In genomic region chr2:127175406-127175805, GRCh38 we compare ENCODE assay signal across 11 cellular contexts. TPM values are rescaled to one million over a fixed set of nuclear protein-coding genes. Genes with fewer than 3 reads are reported as not detected.
DNase-seq lines count a peak whose midpoint lies in the region; ATAC-seq and TF ChIP-seq lines count a peak whose summit lies in the region.
"Had no signal": no experiment of that assay in that cellular context is flagged by ENCODE, and none has a peak within 500 bp of the region (broad histone marks: within the 10 kb centered on the region; RNA-seq: fewer than 3 reads in every experiment).

No MANE protein-coding gene starts in this region.

- H4K20me1 ChIP-seq in IMR-90 (ENCODE audit: insufficient read depth, low read length), result no peaks in the 10 kb centered on the region

- H2AFZ ChIP-seq in IMR-90 (replicated peaks; ENCODE audit: low read length, poor library complexity), result peak overlapping the region; percentile 77
- H2AFZ ChIP-seq in mesenchymal stem cell (ENCODE audit: low read depth, low read length), result no peak overlapping the region

- POLR2A ChIA-PET in IMR-90 (lab: Charles Lee; ENCODE audit: unreplicated experiment), result no interaction called here

- H2BK15ac ChIP-seq in IMR-90 (ENCODE audit: low read depth, low read length) (0 out of 3 replicates have a peak overlapping the region, but pooled peaks have one; percentile 81), mesenchymal stem cell (ENCODE audit: low read depth, poor library complexity, severe bottlenecking) (peak overlapping the region; percentile 54)

- no peak overlapping the region for H3K9ac ChIP-seq in IMR-90 (ENCODE audit: low read depth, low read length)
- H3K9ac ChIP-seq in mesenchymal stem cell (ENCODE audit: low read length), result peak overlapping the region; percentile 92

- H3K9me1 ChIP-seq in IMR-90 (ENCODE audit: insufficient read depth, low read length), result peaks cover 11% of the 10 kb centered on the region; the same call in 1 of the 2 replicates

- intact Hi-C loops in IMR-90 (cut with micrococcal nuclease), result loop anchor here (2.0 kb wide), 1 partner anchor 69 kb away; the partner anchor contains the start of gene BIN1

- H4K8ac ChIP-seq in IMR-90 (ENCODE audit: low read depth in 2 of 2, low read length in 2 of 2) (peak overlapping the region in 1 of 2 experiments; percentile 28; a peak in 3 of 4 replicates), mesenchymal stem cell (ENCODE audit: low read length) (no peak overlapping the region)

- no peak for TF ChIP-seq RAD21 in IMR-90 (IDR thresholded peaks at IDR 0.05; ENCODE audit: low read length)

- H2BK20ac ChIP-seq in IMR-90 (ENCODE audit: low read depth, low read length), result peak overlapping the region; percentile 1; the same call in 1 of the 2 replicates

- DNase-seq in IMR-90 (peak; percentile 33), mesenchymal stem cell (peak; percentile 55), stromal cell of bone marrow (ENCODE audit: low read depth) (peak; percentile 38), GDM1 (lab: John Stamatoyannopoulos, UW) (no peak), RPMI8226 (no peak), midbrain (lab: John Stamatoyannopoulos, UW) (no peak)
- DNase-seq in activated CD4-positive, alpha-beta T cell treated with anti-CD3 and anti-CD28 coated beads, Interleukin-2, amount 50 U/mL, for 4 hours, result no peak
- DNase-seq: activated T-cell treated with anti-CD3 and anti-CD28 coated beads, Interleukin-2, amount 50 U/mL, for 72 hours; SHP77 treated with DMSO at 0.1 percent for 48 hours had no signal

- H3K14ac ChIP-seq in IMR-90 (replicated peaks; ENCODE audit: low read depth, low read length) (peak overlapping the region; percentile 58), mesenchymal stem cell (ENCODE audit: low read length in 2 of 2) (peak overlapping the region in 1 of 2 experiments; percentile 18)

- in situ Hi-C loops in IMR-90 (cut with MboI; ENCODE audit: low sequenced_read_pairs), result loop anchor here (10.0 kb wide), 1 partner anchor 111 kb away; no protein-coding TSS in a partner anchor

- H2BK5ac ChIP-seq in IMR-90 (ENCODE audit: low read depth, low read length, poor library complexity, severe bottlenecking), result peak overlapping the region; percentile 12
- H2BK5ac ChIP-seq in mesenchymal stem cell (ENCODE audit: low read depth, low read length, poor library complexity, severe bottlenecking), result no peak overlapping the region

- peak overlapping the region; percentile 75 for H2AK9ac ChIP-seq in IMR-90 (replicated peaks; ENCODE audit: low read depth, low read length, poor library complexity)

- H3K18ac ChIP-seq in IMR-90 (ENCODE audit: low read depth, low read length) (peak overlapping the region; percentile 24; the same call in 1 of the 2 replicates), mesenchymal stem cell (ENCODE audit: low read depth in 1 of 2, low read length in 2 of 2) (peak overlapping the region; percentile 50 to 72)

- H3K4me3 ChIP-seq in IMR-90 (ENCODE audit: insufficient read depth, low read depth, low read length), result no peak overlapping the region
- no peak overlapping the region for H3K4me3 ChIP-seq in esophagus (ENCODE audit: low read depth in 1 of 2, low read length in 2 of 2)
- peak overlapping the region in 1 of 2 experiments; percentile 50 for H3K4me3 ChIP-seq in mesenchymal stem cell (ENCODE audit: insufficient read depth in 1 of 2, low read depth in 1 of 2, low read length in 2 of 2)

- 52% methylated on average over 5 of the region's 7 CpGs; no CpG with 5 or more reads in 1 of the 2 experiments for WGBS in IMR-90 (ENCODE audit: extremely low coverage in 2 of 2, insufficient read length in 1 of 2), 2 experiments
- 29 to 41% methylated on average over 7 of the region's 7 CpGs for WGBS in esophagus, 2 donors
- WGBS in mesenchymal stem cell, result 85% methylated on average over 7 of the region's 7 CpGs

- CTCF ChIA-PET in IMR-90 (lab: Yijun Ruan, JAX), result no interaction called here

- H3K36me3 ChIP-seq in IMR-90 (ENCODE audit: control insufficient read depth, insufficient read depth, low read length), result no peaks in the 10 kb centered on the region
- no peaks in the 10 kb centered on the region for H3K36me3 ChIP-seq in esophagus (ENCODE audit: control insufficient read depth in 2 of 2, insufficient read depth in 2 of 2, low read length in 1 of 2)
- no peaks in the 10 kb centered on the region for H3K36me3 ChIP-seq in mesenchymal stem cell (ENCODE audit: control insufficient read depth in 1 of 2, insufficient read depth in 2 of 2, low read depth in 1 of 2, low read length in 2 of 2)

- dilution Hi-C loops in IMR-90 (cut with HindIII; ENCODE audit: low sequenced_read_pairs, unreplicated experiment), result no loop called here

- H3K27ac ChIP-seq in IMR-90 (ENCODE audit: insufficient read depth, low read length) (peak overlapping the region; percentile 6; the same call in 1 of the 2 replicates), esophagus (ENCODE audit: low read depth in 2 of 2, low read length in 1 of 2) (peak overlapping the region; percentile 38 to 87), mesenchymal stem cell (ENCODE audit: low read length, poor library complexity, severe bottlenecking) (no peak overlapping the region)

- H3K9me3 ChIP-seq in IMR-90 (ENCODE audit: control insufficient read depth, insufficient read depth, low read length) (no peaks in the 10 kb centered on the region), esophagus (ENCODE audit: control insufficient read depth in 2 of 2, insufficient read depth in 1 of 2, low read depth in 1 of 2, low read length in 1 of 2) (peaks cover 0 to 3% of the 10 kb centered on the region in 2 donors), mesenchymal stem cell (ENCODE audit: control insufficient read depth, low read length) (peaks cover 3% of the 10 kb centered on the region)

- H3K56ac ChIP-seq in IMR-90 (ENCODE audit: extremely low read depth, insufficient read depth, low read length), result no peak overlapping the region

- peak overlapping the region in 1 of 2 experiments; percentile 10 for H2BK12ac ChIP-seq in mesenchymal stem cell (ENCODE audit: low read length in 2 of 2)

- peak overlapping the region; percentile 74 for H2BK120ac ChIP-seq in IMR-90 (ENCODE audit: low read depth, low read length)
- H2BK120ac ChIP-seq in mesenchymal stem cell (ENCODE audit: low read depth, low read length), result no peak overlapping the region

- no peak overlapping the region for H4K5ac ChIP-seq in IMR-90 (ENCODE audit: low read depth, low read length)

- H2AK5ac ChIP-seq in IMR-90 (ENCODE audit: low read depth, low read length), result peak overlapping the region; percentile 62; the same call in 1 of the 2 replicates
- H2AK5ac ChIP-seq in mesenchymal stem cell (ENCODE audit: low read length, severe bottlenecking), result no peak overlapping the region

- H3K4ac ChIP-seq in IMR-90 (ENCODE audit: low read depth, low read length) (peak overlapping the region; percentile 68; the same call in 1 of the 2 replicates), mesenchymal stem cell (ENCODE audit: low read depth in 1 of 2, low read length in 2 of 2) (no peak overlapping the region)

- no peak for TF ChIP-seq CTCF in IMR-90 (conservative IDR thresholded peaks at IDR 0.05; ENCODE audit: low read depth, low read length)

- H3K23ac ChIP-seq in IMR-90 (ENCODE audit: low read depth, low read length) (peak overlapping the region; percentile 35; the same call in 1 of the 2 replicates), mesenchymal stem cell (ENCODE audit: low read length in 2 of 2) (no peak overlapping the region)

- TF ChIP-seq POLR2A in IMR-90 (IDR thresholded peaks at IDR 0.05; ENCODE audit: low read depth, low read length), result no peak

- ATAC-seq in IMR-90 (ENCODE audit: low read depth), result peak; percentile 18; the same call in 1 of the 2 replicates
- ATAC-seq: activated T-cell treated with anti-CD3 and anti-CD28 coated beads, Interleukin-2, amount 50 U/mL, for 72 hours; WTC11 had no signal

- BruUV-seq in IMR-90 (replicated peaks; lab: Mats Ljungman, UMichigan), result no TSS peak

- peak overlapping the region; percentile 12; the same call in 1 of the 2 replicates for H4K91ac ChIP-seq in IMR-90 (ENCODE audit: insufficient read depth, low read depth, low read length)
- no peak overlapping the region for H4K91ac ChIP-seq in mesenchymal stem cell (ENCODE audit: low read length)

- no peak overlapping the region for H3K4me2 ChIP-seq in IMR-90 (ENCODE audit: low read depth, low read length)
- H3K4me2 ChIP-seq in mesenchymal stem cell (ENCODE audit: low read length, poor library complexity, severe bottlenecking), result no peak overlapping the region

- no peaks in the 10 kb centered on the region for H3K79me1 ChIP-seq in IMR-90 (ENCODE audit: low read depth in 1 of 2, low read length in 2 of 2)
- no peaks in the 10 kb centered on the region for H3K79me1 ChIP-seq in mesenchymal stem cell (replicated peaks; ENCODE audit: low read length, poor library complexity, severe bottlenecking)

- H3K27me3 ChIP-seq in IMR-90 (ENCODE audit: control insufficient read depth, insufficient read depth, low read length) (no peaks in the 10 kb centered on the region), esophagus (ENCODE audit: control insufficient read depth in 1 of 2, insufficient read depth in 2 of 2, low read length in 2 of 2) (no peaks in the 10 kb centered on the region), mesenchymal stem cell (ENCODE audit: control insufficient read depth in 1 of 2, insufficient read depth in 1 of 2, low read length in 2 of 2) (no peaks in the 10 kb centered on the region)

- H3K4me1 ChIP-seq in IMR-90 (ENCODE audit: control insufficient read depth, insufficient read depth, low read length), result peaks cover 20% of the 10 kb centered on the region
- peaks cover 0 to 9% of the 10 kb centered on the region in 2 donors for H3K4me1 ChIP-seq in esophagus (ENCODE audit: control insufficient read depth in 2 of 2, insufficient read depth in 2 of 2, low read length in 1 of 2)
- peaks cover 10% of the 10 kb centered on the region for H3K4me1 ChIP-seq in mesenchymal stem cell (ENCODE audit: control insufficient read depth, insufficient read depth, low read depth, low read length)

TF ChIP-seq in IMR-90, 13 proteins besides CTCF, POLR2A, EP300 and RAD21:
- TF ChIP-seq CHD1 (IDR thresholded peaks at IDR 0.05; ENCODE audit: low read depth, low read length), result 0 out of 2 replicates have a peak, but pooled peaks have one; percentile 40
- no peak for TF ChIP-seq MAZ (IDR thresholded peaks at IDR 0.05; ENCODE audit: borderline replicate concordance, low read depth, low read length)

RNA-seq across cellular contexts. Expression of gene CYP27C1, which starts 44.7 kb away (rescaled TPM):
- not detected in 2 replicates for total RNA-seq in IMR-90 (2012; rRNA removed)
- polyA plus RNA-seq in IMR-90 (2012; rRNA removed) (not detected in 2 replicates), esophagus (1 to 10 TPM in 1 of 2 donors, under 1 TPM in 1; 0.80 to 1.4 TPM)
- 0.03 TPM in 1 of 2 replicates, not detected in the other for polyA plus RNA-seq in IMR-90 (2012; cell fraction: cytosol; rRNA removed)
- not detected in 2 replicates for polyA plus RNA-seq in IMR-90 (2012; cell fraction: nucleus; rRNA removed; ENCODE audit: low replicate concordance)
- polyA plus RNA-seq in mesenchymal stem cell (2013, experiment 1 of 2), result 0.35 TPM
- 0.27 TPM for polyA plus RNA-seq in mesenchymal stem cell (2013, experiment 2 of 2)
- total RNA-seq: activated T-cell treated with anti-CD3 and anti-CD28 coated beads, Interleukin-2, amount 50 U/mL, for 72 hours had no signal

Comparison
In these comparisons a context has a peak if more than half of its experiments do, and no peak if none do; other contexts are left out.
1. DNase-seq: peak in IMR-90 (single experiment), mesenchymal stem cell (single experiment) and stromal cell of bone marrow (single experiment); none in GDM1 (single experiment), RPMI8226 (single experiment), midbrain (single experiment) and activated CD4-positive, alpha-beta T cell treated with anti-CD3 and anti-CD28 coated beads, Interleukin-2, amount 50 U/mL, for 4 hours (0 of 2).